Comparison of ENCODE assay signal across 9 cellular contexts in the genomic region with DNA sequence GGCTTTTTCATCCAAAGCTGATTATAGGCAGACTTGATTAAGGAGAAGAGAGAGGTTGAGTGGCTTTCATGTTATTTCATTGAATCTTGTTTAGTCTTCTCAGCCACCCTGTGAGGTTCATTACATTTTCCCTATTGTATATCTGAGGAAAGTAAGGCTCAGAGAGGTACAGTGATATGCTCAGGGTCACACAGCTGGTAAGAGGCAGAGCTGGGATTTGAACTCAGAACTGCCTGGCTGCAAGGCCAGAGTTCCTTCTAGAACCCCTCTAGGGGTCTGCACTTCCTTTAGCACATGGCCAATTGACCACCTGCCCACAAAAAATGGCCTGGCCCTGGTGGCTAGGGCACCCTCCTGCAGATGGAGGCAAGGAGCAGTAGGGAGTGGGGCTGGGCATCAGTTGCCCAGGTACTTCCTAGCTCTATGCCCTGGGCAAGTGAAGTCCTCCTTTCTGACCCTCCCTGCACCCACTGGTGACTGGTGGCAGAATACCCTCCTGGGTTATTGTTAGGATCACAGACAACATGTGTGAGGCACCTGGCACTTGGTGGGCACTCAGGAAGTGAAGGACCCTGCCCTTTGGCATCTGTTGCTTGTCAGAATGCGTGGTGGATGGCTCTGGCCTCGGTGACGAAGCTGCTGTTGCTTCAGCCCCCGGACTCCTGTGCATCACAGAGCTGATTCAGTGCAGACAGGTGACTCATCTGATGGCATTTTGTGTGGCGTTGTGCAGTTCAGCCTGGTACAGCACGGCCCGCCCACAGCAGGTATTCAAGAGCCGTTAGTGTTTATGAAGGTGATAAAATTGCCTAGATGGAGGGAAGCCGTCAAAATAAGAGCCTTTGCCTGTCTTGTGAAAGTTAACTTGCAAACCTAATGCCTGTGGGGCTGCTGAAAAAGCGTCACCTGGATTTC.
DNase-seq lines count a peak whose midpoint lies in the region; ATAC-seq and TF ChIP-seq lines count a peak whose summit lies in the region.
"Had no signal": no experiment of that assay in that cellular context is flagged by ENCODE, and none has a peak within 500 bp of the region (broad histone marks: within the 10 kb centered on the region; RNA-seq: fewer than 3 reads in every experiment).

No MANE protein-coding gene starts in this region.

- no peaks in the 10 kb centered on the region for H3K36me3 ChIP-seq in ovary

- H3K4me3 ChIP-seq in ovary, result no peak overlapping the region
- H3K4me3 ChIP-seq: skin epidermis had no signal

- no peaks in the 10 kb centered on the region for H3K9me3 ChIP-seq in ovary

- TF ChIP-seq EP300 in ovary (IDR thresholded peaks at IDR 0.05), result no peak

- TF ChIP-seq POLR2A in ovary (IDR thresholded peaks at IDR 0.05), result no peak

- H3K27ac ChIP-seq in foreskin keratinocyte (peak overlapping the region; percentile 1), ovary (no peak overlapping the region)

- intact Hi-C loops in ovary (cut with DNase I), result loop anchor here in 1 of 4 donors (5.0 kb wide), 1 partner anchor 208 kb away; no protein-coding TSS in a partner anchor

- peak; percentile 32 for DNase-seq in NK-92 treated with Interleukin-12 subunit alpha and Interleukin-12 subunit beta, amount 100 ng/mL, for 24 hours (lab: John Stamatoyannopoulos, UW)
- DNase-seq in NK-92 (lab: John Stamatoyannopoulos, UW; ENCODE audit: unreplicated experiment) (no peak), foreskin keratinocyte (peak; percentile 84 to 93), ovary (no peak), NCI-H1092 treated with DMSO at 0.1 percent for 48 hours (lab: John Stamatoyannopoulos, UW) (no peak)
- peak; percentile 60 for DNase-seq in stimulated activated CD4-positive, alpha-beta T cell treated with anti-CD3 and anti-CD28 coated beads, Interleukin-4, amount 100 ng/mL, for 24 hours

- WGBS in ovary, 3 donors, result 57 to 72% (median 61%) methylated on average over 9 to 10 of the region's 10 CpGs

- H3K27me3 ChIP-seq in foreskin keratinocyte (no peaks in the 10 kb centered on the region), ovary (no peaks in the 10 kb centered on the region)

- TF ChIP-seq CTCF in foreskin keratinocyte (conservative IDR thresholded peaks at IDR 0.05) (no peak), ovary (IDR thresholded peaks at IDR 0.05) (no peak)

- H3K4me1 ChIP-seq in foreskin keratinocyte (peaks cover 10% of the 10 kb centered on the region), ovary (ENCODE audit: insufficient read depth) (peaks cover 12% of the 10 kb centered on the region)

- ATAC-seq in activated CD4-positive, CD25-positive, alpha-beta regulatory T cell treated with anti-CD3 and anti-CD28 coated beads, Interleukin-2, amount 50 U/mL, for 24 hours, result peak; percentile 95 to 99
- ATAC-seq in foreskin keratinocyte (peak; percentile 95), HG03571 (IDR thresholded peaks at IDR 0.05; ENCODE audit: unreplicated experiment) (no peak)

Comparison
In these comparisons a context has a peak if more than half of its experiments do, and no peak if none do; other contexts are left out.
1. DNase-seq: peak in NK-92 treated with Interleukin-12 subunit alpha and Interleukin-12 subunit beta, amount 100 ng/mL, for 24 hours (single experiment), foreskin keratinocyte (2 of 2) and stimulated activated CD4-positive, alpha-beta T cell treated with anti-CD3 and anti-CD28 coated beads, Interleukin-4, amount 100 ng/mL, for 24 hours (single experiment); none in NK-92 (single experiment), ovary (0 of 5) and NCI-H1092 treated with DMSO at 0.1 percent for 48 hours (single experiment).